23 cellular contexts compared by ENCODE assay signal in the genomic region with DNA sequence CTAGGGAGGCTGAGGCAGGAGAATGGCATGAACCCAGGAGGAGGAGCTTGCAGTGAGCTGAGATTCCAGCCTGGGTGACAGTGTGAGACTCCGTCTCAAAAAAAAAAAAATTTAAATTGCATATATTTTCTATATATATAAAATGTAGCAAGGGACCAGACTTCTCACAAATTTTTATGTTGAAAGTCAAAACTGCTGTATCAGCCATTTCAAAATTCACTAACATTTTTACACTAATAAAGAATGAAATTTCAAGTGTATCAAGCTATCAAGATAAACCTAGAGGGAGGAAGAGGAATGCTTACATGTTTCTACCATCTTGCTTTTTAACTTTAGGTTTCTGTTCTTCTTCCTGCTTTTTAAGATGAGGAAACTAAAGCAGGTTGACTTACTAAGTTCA.
"Had no signal": no experiment of that assay in that cellular context is flagged by ENCODE, and none has a peak within 500 bp of the region (broad histone marks: within the 10 kb centered on the region; RNA-seq: fewer than 3 reads in every experiment).

No MANE protein-coding gene starts in this region.

- ATAC-seq: foreskin keratinocyte, gastroesophageal sphincter, heart left ventricle, left colon, left lobe of liver, lower lobe of right lung, mucosa of descending colon had no signal

- FAIRE-seq: endothelial cell of umbilical vein had no signal

- H3K36me3 ChIP-seq: esophagus muscularis mucosa, gastroesophageal sphincter, heart left ventricle, left ventricle myocardium inferior, lower lobe of right lung had no signal

- H3K79me2 ChIP-seq: hepatocyte had no signal

- H3K27ac ChIP-seq: coronary artery, dorsolateral prefrontal cortex, esophagus muscularis mucosa, foreskin keratinocyte, gastroesophageal sphincter, heart left ventricle, hepatocyte, left ventricle myocardium inferior, lower lobe of right lung had no signal

- H3K4me1 ChIP-seq: esophagus muscularis mucosa, foreskin keratinocyte, gastroesophageal sphincter, heart left ventricle, left ventricle myocardium inferior, lower lobe of right lung had no signal

- H3K4me3 ChIP-seq: coronary artery, dorsolateral prefrontal cortex, esophagus muscularis mucosa, gastroesophageal sphincter, heart left ventricle, hepatocyte, left ventricle myocardium inferior, lower lobe of right lung, mucosa of descending colon had no signal

- H3K27me3 ChIP-seq: dorsolateral prefrontal cortex, esophagus muscularis mucosa, foreskin keratinocyte, gastroesophageal sphincter, heart left ventricle, hepatocyte had no signal

- DNase-seq: dermis blood vessel endothelial cell; dorsolateral prefrontal cortex; effector CD4-positive, alpha-beta T cell; effector memory CD4-positive, alpha-beta T cell; foreskin keratinocyte; heart left ventricle; hypothalamus; immature natural killer cell; islet precursor cell; kidney; kidney glomerular epithelial cell; left colon; left ventricle myocardium inferior; lower lobe of right lung; mesenchymal stem cell; mucosa of descending colon; naive B cell had no signal

- H3K4me2 ChIP-seq: hepatocyte had no signal

- H3K9me3 ChIP-seq: esophagus muscularis mucosa, gastroesophageal sphincter, lower lobe of right lung, mucosa of descending colon had no signal
